In the genomic region with DNA sequence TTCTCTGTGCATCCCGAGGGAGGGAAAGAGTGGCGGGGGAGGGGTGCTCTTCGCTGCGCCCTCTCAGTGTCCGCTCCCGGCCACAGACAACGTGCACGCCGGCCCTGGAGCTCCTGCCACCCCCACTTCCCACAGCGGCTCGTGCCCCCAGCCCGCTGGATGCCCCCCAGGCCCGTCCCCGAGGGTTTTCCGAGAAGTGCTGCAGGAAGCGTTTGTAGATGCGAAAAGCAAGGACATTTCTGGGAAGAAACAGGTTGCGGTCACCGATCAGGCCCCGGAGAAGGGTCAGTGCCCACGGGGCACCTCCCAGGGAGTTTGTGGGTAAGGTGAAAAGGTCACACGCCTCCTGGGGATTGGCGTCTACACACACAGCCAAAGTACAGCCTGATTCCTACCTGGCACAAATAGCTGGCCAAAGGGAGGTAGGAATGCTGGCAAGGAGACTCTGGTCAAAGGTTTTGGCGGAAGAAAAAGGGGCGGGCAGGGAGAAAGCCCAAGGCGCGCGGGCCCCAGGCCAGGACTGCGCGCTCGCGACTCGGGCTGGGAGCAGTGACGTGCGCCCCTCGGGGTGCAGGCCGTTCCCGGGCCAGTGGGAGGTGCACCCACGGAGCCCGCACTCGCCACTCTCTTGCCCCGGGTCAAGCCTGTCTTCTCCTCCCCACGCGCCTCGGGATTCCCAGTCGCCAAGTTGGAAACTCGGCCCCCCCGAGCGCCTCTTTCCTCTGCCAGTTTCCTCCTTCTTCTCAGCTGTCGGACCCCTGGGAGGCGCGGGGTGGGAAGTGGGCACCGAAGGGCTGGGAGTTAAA, we compare ENCODE assay signal across 1 cellular context.
TF ChIP-seq lines count a peak whose summit lies in the region.

No MANE protein-coding gene starts in this region.

TF ChIP-seq in HepG2, 621 proteins besides CTCF, POLR2A, EP300 and RAD21 (continued from another document and continues in another):
- TF ChIP-seq NR2F6 (IDR thresholded peaks at IDR 0.05) (peak; percentile 43), NR2F6 (CRISPR knock-in tag; IDR thresholded peaks at IDR 0.05) (no peak), FOXK1 (CRISPR knock-in tag; IDR thresholded peaks at IDR 0.05; ENCODE audit: borderline replicate concordance, low read depth) (no peak), HMG20B (CRISPR knock-in tag; conservative IDR thresholded peaks at IDR 0.05) (no peak), RXRB (CRISPR knock-in tag; IDR thresholded peaks at IDR 0.05; ENCODE audit: borderline replicate concordance) (no peak), PCBP2 (optimal IDR thresholded peaks at IDR 0.05; ENCODE audit: low read depth, low read length, poor library complexity, severe bottlenecking) (no peak), FIP1L1 (IDR thresholded peaks at IDR 0.05; ENCODE audit: borderline replicate concordance, insufficient read depth, low read depth, low read length) (no peak), PAWR (CRISPR knock-in tag; IDR thresholded peaks at IDR 0.05; ENCODE audit: borderline replicate concordance) (no peak), ZFP82 (CRISPR knock-in tag; IDR thresholded peaks at IDR 0.05; ENCODE audit: borderline replicate concordance) (peak; percentile 44; the same call in 1 of the 2 replicates), EZH2 (conservative IDR thresholded peaks at IDR 0.05; ENCODE audit: low read depth, low read length) (no peak), ZNF276 (CRISPR knock-in tag; IDR thresholded peaks at IDR 0.05; ENCODE audit: low read depth) (no peak), GATAD2A (CRISPR knock-in tag; IDR thresholded peaks at IDR 0.05) (no peak), ZBED4 (CRISPR knock-in tag; IDR thresholded peaks at IDR 0.05; ENCODE audit: borderline replicate concordance) (no peak), RFX3 (CRISPR knock-in tag; IDR thresholded peaks at IDR 0.05) (no peak), GATA4 (IDR thresholded peaks at IDR 0.05; ENCODE audit: borderline replicate concordance, low read depth) (no peak), ZNF138 (CRISPR knock-in tag; IDR thresholded peaks at IDR 0.05; ENCODE audit: low read depth) (no peak), AGO1 (IDR thresholded peaks at IDR 0.05; ENCODE audit: low read depth, low read length, poor library complexity, severe bottlenecking) (no peak), ZNF562 (CRISPR knock-in tag; IDR thresholded peaks at IDR 0.05; ENCODE audit: borderline replicate concordance) (no peak), KDM1A (CRISPR knock-in tag; IDR thresholded peaks at IDR 0.05) (no peak), ONECUT2 (CRISPR knock-in tag; IDR thresholded peaks at IDR 0.05) (no peak), SNAPC5 (CRISPR knock-in tag; IDR thresholded peaks at IDR 0.05; ENCODE audit: borderline replicate concordance) (no peak), ZFP36 (IDR thresholded peaks at IDR 0.05; ENCODE audit: borderline replicate concordance, low read depth, low read length, partially characterized antibody) (no peak), AGO2 (optimal IDR thresholded peaks at IDR 0.05; ENCODE audit: low read depth, low read length) (no peak), ZNF530 (CRISPR knock-in tag; IDR thresholded peaks at IDR 0.05; ENCODE audit: low read depth) (no peak), RFXAP (CRISPR knock-in tag; IDR thresholded peaks at IDR 0.05; ENCODE audit: borderline replicate concordance) (no peak), TBX3 (IDR thresholded peaks at IDR 0.05; ENCODE audit: borderline replicate concordance) (no peak), EEA1 (CRISPR knock-in tag; IDR thresholded peaks at IDR 0.05; ENCODE audit: borderline replicate concordance) (no peak), ZFP90 (CRISPR knock-in tag; IDR thresholded peaks at IDR 0.05; ENCODE audit: borderline replicate concordance) (no peak), MYNN (CRISPR knock-in tag; IDR thresholded peaks at IDR 0.05; ENCODE audit: low read depth) (no peak), TAF1 (CRISPR knock-in tag; IDR thresholded peaks at IDR 0.05) (no peak), ZNF451 (CRISPR knock-in tag; IDR thresholded peaks at IDR 0.05) (no peak), POLR2G (IDR thresholded peaks at IDR 0.05; ENCODE audit: low read depth, low read length) (no peak), ZNF574 (CRISPR knock-in tag; IDR thresholded peaks at IDR 0.05) (no peak), SALL1 (CRISPR knock-in tag; IDR thresholded peaks at IDR 0.05) (0 out of 2 replicates have a peak, but pooled peaks have one; percentile 4), ZNF556 (CRISPR knock-in tag; IDR thresholded peaks at IDR 0.05; ENCODE audit: borderline replicate concordance) (no peak), ZNF567 (CRISPR knock-in tag; IDR thresholded peaks at IDR 0.05; ENCODE audit: borderline replicate concordance) (no peak), ZNF263 (CRISPR knock-in tag; IDR thresholded peaks at IDR 0.05) (no peak), TFDP2 (CRISPR knock-in tag; IDR thresholded peaks at IDR 0.05) (0 out of 2 replicates have a peak, but pooled peaks have one; percentile 7), RBFOX2 (IDR thresholded peaks at IDR 0.05; ENCODE audit: low read depth, low read length) (no peak; the same call in 1 of the 2 replicates), PHB2 (IDR thresholded peaks at IDR 0.05; ENCODE audit: partially characterized antibody) (no peak), HES4 (CRISPR knock-in tag; IDR thresholded peaks at IDR 0.05; ENCODE audit: borderline replicate concordance) (no peak), ZNF883 (CRISPR knock-in tag; IDR thresholded peaks at IDR 0.05; ENCODE audit: not compliant biosample characterization) (no peak), TARDBP (CRISPR knock-in tag; IDR thresholded peaks at IDR 0.05) (0 out of 2 replicates have a peak, but pooled peaks have one; percentile 18), LCORL (IDR thresholded peaks at IDR 0.05) (no peak), LCORL (CRISPR knock-in tag; IDR thresholded peaks at IDR 0.05) (0 out of 2 replicates have a peak, but pooled peaks have one; percentile 5)
- TF ChIP-seq, protein P1, sequence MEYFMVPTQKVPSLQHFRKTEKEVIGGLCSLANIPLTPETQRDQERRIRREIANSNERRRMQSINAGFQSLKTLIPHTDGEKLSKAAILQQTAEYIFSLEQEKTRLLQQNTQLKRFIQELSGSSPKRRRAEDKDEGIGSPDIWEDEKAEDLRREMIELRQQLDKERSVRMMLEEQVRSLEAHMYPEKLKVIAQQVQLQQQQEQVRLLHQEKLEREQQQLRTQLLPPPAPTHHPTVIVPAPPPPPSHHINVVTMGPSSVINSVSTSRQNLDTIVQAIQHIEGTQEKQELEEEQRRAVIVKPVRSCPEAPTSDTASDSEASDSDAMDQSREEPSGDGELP (IDR thresholded peaks at IDR 0.05; ENCODE audit: borderline replicate concordance, low read depth), result no peak
- TF ChIP-seq, protein P2, sequence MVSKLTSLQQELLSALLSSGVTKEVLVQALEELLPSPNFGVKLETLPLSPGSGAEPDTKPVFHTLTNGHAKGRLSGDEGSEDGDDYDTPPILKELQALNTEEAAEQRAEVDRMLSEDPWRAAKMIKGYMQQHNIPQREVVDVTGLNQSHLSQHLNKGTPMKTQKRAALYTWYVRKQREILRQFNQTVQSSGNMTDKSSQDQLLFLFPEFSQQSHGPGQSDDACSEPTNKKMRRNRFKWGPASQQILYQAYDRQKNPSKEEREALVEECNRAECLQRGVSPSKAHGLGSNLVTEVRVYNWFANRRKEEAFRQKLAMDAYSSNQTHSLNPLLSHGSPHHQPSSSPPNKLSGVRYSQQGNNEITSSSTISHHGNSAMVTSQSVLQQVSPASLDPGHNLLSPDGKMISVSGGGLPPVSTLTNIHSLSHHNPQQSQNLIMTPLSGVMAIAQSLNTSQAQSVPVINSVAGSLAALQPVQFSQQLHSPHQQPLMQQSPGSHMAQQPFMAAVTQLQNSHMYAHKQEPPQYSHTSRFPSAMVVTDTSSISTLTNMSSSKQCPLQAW (CRISPR knock-in tag; IDR thresholded peaks at IDR 0.05), result no peak
- TF ChIP-seq, protein P3, sequence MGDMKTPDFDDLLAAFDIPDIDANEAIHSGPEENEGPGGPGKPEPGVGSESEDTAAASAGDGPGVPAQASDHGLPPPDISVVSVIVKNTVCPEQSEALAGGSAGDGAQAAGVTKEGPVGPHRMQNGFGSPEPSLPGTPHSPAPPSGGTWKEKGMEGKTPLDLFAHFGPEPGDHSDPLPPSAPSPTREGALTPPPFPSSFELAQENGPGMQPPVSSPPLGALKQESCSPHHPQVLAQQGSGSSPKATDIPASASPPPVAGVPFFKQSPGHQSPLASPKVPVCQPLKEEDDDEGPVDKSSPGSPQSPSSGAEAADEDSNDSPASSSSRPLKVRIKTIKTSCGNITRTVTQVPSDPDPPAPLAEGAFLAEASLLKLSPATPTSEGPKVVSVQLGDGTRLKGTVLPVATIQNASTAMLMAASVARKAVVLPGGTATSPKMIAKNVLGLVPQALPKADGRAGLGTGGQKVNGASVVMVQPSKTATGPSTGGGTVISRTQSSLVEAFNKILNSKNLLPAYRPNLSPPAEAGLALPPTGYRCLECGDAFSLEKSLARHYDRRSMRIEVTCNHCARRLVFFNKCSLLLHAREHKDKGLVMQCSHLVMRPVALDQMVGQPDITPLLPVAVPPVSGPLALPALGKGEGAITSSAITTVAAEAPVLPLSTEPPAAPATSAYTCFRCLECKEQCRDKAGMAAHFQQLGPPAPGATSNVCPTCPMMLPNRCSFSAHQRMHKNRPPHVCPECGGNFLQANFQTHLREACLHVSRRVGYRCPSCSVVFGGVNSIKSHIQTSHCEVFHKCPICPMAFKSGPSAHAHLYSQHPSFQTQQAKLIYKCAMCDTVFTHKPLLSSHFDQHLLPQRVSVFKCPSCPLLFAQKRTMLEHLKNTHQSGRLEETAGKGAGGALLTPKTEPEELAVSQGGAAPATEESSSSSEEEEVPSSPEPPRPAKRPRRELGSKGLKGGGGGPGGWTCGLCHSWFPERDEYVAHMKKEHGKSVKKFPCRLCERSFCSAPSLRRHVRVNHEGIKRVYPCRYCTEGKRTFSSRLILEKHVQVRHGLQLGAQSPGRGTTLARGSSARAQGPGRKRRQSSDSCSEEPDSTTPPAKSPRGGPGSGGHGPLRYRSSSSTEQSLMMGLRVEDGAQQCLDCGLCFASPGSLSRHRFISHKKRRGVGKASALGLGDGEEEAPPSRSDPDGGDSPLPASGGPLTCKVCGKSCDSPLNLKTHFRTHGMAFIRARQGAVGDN (CRISPR knock-in tag; IDR thresholded peaks at IDR 0.05), result peak; percentile 5; the same call in 1 of the 2 replicates
